In the genomic region with DNA sequence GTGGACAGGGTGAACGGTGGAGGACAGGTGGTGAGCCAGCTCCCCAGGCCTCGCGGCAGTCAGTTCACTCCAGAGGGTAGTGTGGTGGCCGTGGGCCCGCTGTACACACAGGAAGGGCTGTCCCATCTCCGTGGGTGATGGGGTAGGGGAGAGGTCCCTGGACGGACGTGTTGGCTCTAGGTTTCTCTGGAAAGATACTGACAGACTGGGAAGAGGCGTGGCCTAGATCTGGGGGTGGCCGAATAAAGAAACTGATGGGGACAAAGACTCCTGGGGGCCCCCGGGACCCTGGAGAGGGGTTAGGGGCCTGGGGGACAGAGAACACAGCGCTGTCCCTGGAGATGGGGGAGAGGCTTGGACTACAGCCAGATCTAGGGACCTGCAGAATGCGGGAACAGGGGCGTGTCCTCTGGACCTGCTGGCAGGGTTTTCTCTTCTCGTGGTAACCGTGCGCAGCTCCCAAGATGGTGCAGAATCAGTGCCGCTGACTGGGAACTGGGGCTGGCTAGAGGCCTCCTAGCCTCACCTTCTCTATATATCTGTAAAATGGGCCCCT, we compare ENCODE assay signal across 8 cellular contexts. TPM values are rescaled to one million over a fixed set of nuclear protein-coding genes. Genes with fewer than 3 reads are reported as not detected.
DNase-seq lines count a peak whose midpoint lies in the region; ATAC-seq, FAIRE-seq and TF ChIP-seq lines count a peak whose summit lies in the region.

No MANE protein-coding gene starts in this region.

- H3K27me3 Mint-ChIP-seq in activated CD4-positive, alpha-beta T cell treated with anti-CD3 and anti-CD28 coated beads for 36 hours, result no peaks in the 10 kb centered on the region
- no peaks in the 10 kb centered on the region for H3K27me3 Mint-ChIP-seq in T-helper 17 cell

- POLR2A ChIA-PET in activated CD4-positive, alpha-beta T cell treated with anti-CD3 and anti-CD28 coated beads for 36 hours (lab: Charles Lee), result interaction anchor here (0.5 kb wide), 1 partner anchor 72 kb away, joined by 4 read pairs; no protein-coding TSS in a partner anchor

- CTCF ChIA-PET in activated CD4-positive, alpha-beta T cell treated with anti-CD3 and anti-CD28 coated beads for 36 hours (lab: Charles Lee), result interaction anchor here (0.6 to 2.0 kb wide), 6 partner anchors 10 to 93 kb away, joined by 3 to 13 read pairs (median 6); partner anchors contain the start of gene MARCHF2

- peak overlapping the region; percentile 80 for H3K4me3 Mint-ChIP-seq in activated CD4-positive, alpha-beta T cell treated with anti-CD3 and anti-CD28 coated beads for 36 hours
- peak overlapping the region; percentile 93 for H3K4me3 Mint-ChIP-seq in T-helper 17 cell

- no peaks in the 10 kb centered on the region for H3K27me3 ChIP-seq in heart left ventricle
- no peaks in the 10 kb centered on the region for H3K27me3 ChIP-seq in small intestine (ENCODE audit: control insufficient read depth in 2 of 2, insufficient read depth in 2 of 2, low read length in 2 of 2)

- no peaks in the 10 kb centered on the region for H3K36me3 Mint-ChIP-seq in activated CD4-positive, alpha-beta T cell treated with anti-CD3 and anti-CD28 coated beads for 36 hours (ENCODE audit: low read depth)
- no peaks in the 10 kb centered on the region for H3K36me3 Mint-ChIP-seq in T-helper 17 cell (ENCODE audit: low read depth)

- H3K9me3 Mint-ChIP-seq in activated CD4-positive, alpha-beta T cell treated with anti-CD3 and anti-CD28 coated beads for 36 hours (ENCODE audit: low read depth), result no peaks in the 10 kb centered on the region

- peak overlapping the region; percentile 7 for H3K27ac Mint-ChIP-seq in activated CD4-positive, alpha-beta T cell treated with anti-CD3 and anti-CD28 coated beads for 36 hours
- no peak overlapping the region for H3K27ac Mint-ChIP-seq in T-helper 17 cell

- H3K27ac ChIP-seq in heart left ventricle, result peak overlapping the region in 5 of 12 donors; percentile 14 to 58 (median 18)
- no peak overlapping the region for H3K27ac ChIP-seq in small intestine (ENCODE audit: low read depth in 1 of 2, low read length in 1 of 2)

- no peak for FAIRE-seq in small intestine (lab: Jason Lieb, UNC)

- intact Hi-C loops in activated CD4-positive, alpha-beta T cell treated with anti-CD3 and anti-CD28 coated beads for 36 hours (cut with DNase I, micrococcal nuclease), result loop anchor here (1.0 to 10.0 kb wide), 4 partner anchors 62 to 152 kb away; partner anchors contain the start of genes HNRNPM (in 1 of the 2) and MARCHF2 (in 1 of the 2)
- intact Hi-C loops in heart left ventricle (cut with DNase I), result loop anchor here (1.0 to 10.0 kb wide), 9 partner anchors 49 to 154 kb away; partner anchors contain the start of genes MARCHF2 (in 4 of the 10) and HNRNPM (in 1 of the 10)

- H3K4me1 ChIP-seq in heart left ventricle, result peaks cover 0 to 47% (median 10%) of the 10 kb centered on the region in 12 donors
- no peaks in the 10 kb centered on the region for H3K4me1 ChIP-seq in small intestine (ENCODE audit: control insufficient read depth in 2 of 2, insufficient read depth in 1 of 2, low read depth in 1 of 2, low read length in 1 of 2)

- no peak for DNase-seq in activated CD4-positive, alpha-beta T cell treated with anti-CD3 and anti-CD28 coated beads for 36 hours
- no peak for DNase-seq in activated CD4-positive, alpha-beta T cell treated with anti-CD3 and anti-CD28 coated beads, Interleukin-2, amount 50 U/mL, for 48 hours
- DNase-seq in T-helper 17 cell (no peak), heart left ventricle (no peak), small intestine (no peak), T1000 (lab: John Stamatoyannopoulos, UW) (no peak)

- H3K9me3 ChIP-seq in T-helper 17 cell (ENCODE audit: control insufficient read depth, low read length, poor library complexity, severe bottlenecking) (no peaks in the 10 kb centered on the region), heart left ventricle (no peaks in the 10 kb centered on the region), small intestine (ENCODE audit: control insufficient read depth, low read depth) (no peaks in the 10 kb centered on the region)

- peaks cover 0 to 15% (median 4%) of the 10 kb centered on the region in 9 donors for H3K36me3 ChIP-seq in heart left ventricle
- H3K36me3 ChIP-seq in small intestine (ENCODE audit: control insufficient read depth in 2 of 2, insufficient read depth in 2 of 2, low read length in 2 of 2), result peaks cover 0 to 3% of the 10 kb centered on the region in 2 donors

- ATAC-seq in activated CD4-positive, alpha-beta T cell treated with anti-CD3 and anti-CD28 coated beads for 36 hours, result no peak
- ATAC-seq in T-helper 17 cell, result no peak
- peak in 3 of 4 donors; percentile 1 to 49 (median 17) for ATAC-seq in heart left ventricle
- no peak for ATAC-seq in HG03039 (IDR thresholded peaks at IDR 0.05; ENCODE audit: unreplicated experiment)
- no peak for ATAC-seq in GM18517 (IDR thresholded peaks at IDR 0.05; ENCODE audit: unreplicated experiment)

- TF ChIP-seq POLR2A in heart left ventricle (IDR thresholded peaks at IDR 0.05), result no peak

- peak in 2 of 12 donors; percentile 15 to 25 for TF ChIP-seq CTCF in heart left ventricle (IDR thresholded peaks at IDR 0.05)

- WGBS in heart left ventricle, 4 donors, result 18 to 24% (median 21%) methylated on average over 16 to 18 of the region's 18 CpGs
- 9 to 26% (median 26%) methylated on average over 18 of the region's 18 CpGs for whole genome bisulfite sequencing in small intestine, 3 donors

- H3K4me3 ChIP-seq in heart left ventricle (peak overlapping the region in 11 of 12 donors; percentile 19 to 84 (median 61)), small intestine (ENCODE audit: low read depth in 1 of 2, low read length in 2 of 2) (peak overlapping the region; percentile 36 to 51)

- peaks cover 18% of the 10 kb centered on the region for H3K4me1 Mint-ChIP-seq in activated CD4-positive, alpha-beta T cell treated with anti-CD3 and anti-CD28 coated beads for 36 hours
- peaks cover 9% of the 10 kb centered on the region for H3K4me1 Mint-ChIP-seq in T-helper 17 cell

RNA-seq across cellular contexts. Expression of gene PRAM1, which starts 4.0 kb away (rescaled TPM):
- total RNA-seq in activated CD4-positive, alpha-beta T cell treated with anti-CD3 and anti-CD28 coated beads for 36 hours, result 1 to 10 TPM in 1 of 2 experiments, under 1 TPM in 1; 0.90 to 1.1 TPM
- 1 to 10 TPM; 5.2 to 7.4 TPM for total RNA-seq in T-helper 17 cell
- total RNA-seq in heart left ventricle, result 1 to 10 TPM in 2 of 9 donors, under 1 TPM in 6, not detected in 1; 0.23 to 9.9 (median 0.53) TPM
- under 1 TPM; 0.53 to 0.72 TPM for polyA plus RNA-seq in heart left ventricle
- polyA plus RNA-seq in small intestine, result under 1 TPM; 0.45 to 0.81 (median 0.69) TPM

RNA-seq across cellular contexts. Expression of gene ZNF414, which starts 7.5 kb away (rescaled TPM):
- total RNA-seq in activated CD4-positive, alpha-beta T cell treated with anti-CD3 and anti-CD28 coated beads for 36 hours, result 10 to 100 TPM; 21.0 to 23.7 TPM
- total RNA-seq in T-helper 17 cell, result 10 to 100 TPM; 45.1 to 46.2 TPM
- 10 to 100 TPM in 7 of 9 donors, 1 to 10 TPM in 2; 5.6 to 17.2 (median 13.7) TPM for total RNA-seq in heart left ventricle
- polyA plus RNA-seq in heart left ventricle, result 10 to 100 TPM; 20.1 to 26.6 TPM
- polyA plus RNA-seq in small intestine, result 10 to 100 TPM in 2 of 3 donors, 1 to 10 TPM in 1; 6.5 to 28.2 (median 12.7) TPM

Comparison
In these comparisons a context has a peak if more than half of its experiments do, and no peak if none do; other contexts are left out.
1. ATAC-seq: peak in heart left ventricle (3 of 4); none in activated CD4-positive, alpha-beta T cell treated with anti-CD3 and anti-CD28 coated beads for 36 hours (single experiment), T-helper 17 cell (single experiment), HG03039 (single experiment) and GM18517 (single experiment).